ENCODE assay signal across 23 cellular contexts in genomic region chr7:157907091-157907490, GRCh38.
DNase-seq lines count a peak whose midpoint lies in the region; FAIRE-seq and TF ChIP-seq lines count a peak whose summit lies in the region.
"Had no signal": no experiment of that assay in that cellular context is flagged by ENCODE, and none has a peak within 500 bp of the region (broad histone marks: within the 10 kb centered on the region; RNA-seq: fewer than 3 reads in every experiment).

No MANE protein-coding gene starts in this region.

- H2BK12ac ChIP-seq in H1 (ENCODE audit: low read depth, low read length) = no peak overlapping the region

- H3K23ac ChIP-seq in H1 (ENCODE audit: insufficient read length) = no peak overlapping the region

- H3K9me3 ChIP-seq in H1 (ENCODE audit: insufficient read depth in 2 of 2, low read depth in 1 of 2, low read length in 1 of 2) = no peaks in the 10 kb centered on the region
- no peaks in the 10 kb centered on the region for H3K9me3 ChIP-seq in sigmoid colon
- no peaks in the 10 kb centered on the region for H3K9me3 ChIP-seq in small intestine (ENCODE audit: control insufficient read depth, low read depth)

- H3K4ac ChIP-seq in H1 (replicated peaks; ENCODE audit: insufficient read length, low read depth, low read length) = peak overlapping the region; percentile 46

- H3K23me2 ChIP-seq in H1 (ENCODE audit: low read depth, low read length) = no peaks in the 10 kb centered on the region

- H2AFZ ChIP-seq in H1 (ENCODE audit: low read length) = no peak overlapping the region

- no peak overlapping the region; the same call in 1 of the 2 replicates for H2BK15ac ChIP-seq in H1 (ENCODE audit: low read length)

- peaks cover 7 to 19% (median 13%) of the 10 kb centered on the region in 4 experiments; a peak in 6 of 7 replicates for H3K4me1 ChIP-seq in H1 (replicated peaks in 1 of 4; ENCODE audit: control insufficient read depth in 3 of 4, insufficient read depth in 4 of 4, low read length in 3 of 4)
- H3K4me1 ChIP-seq in sigmoid colon = no peaks in the 10 kb centered on the region
- H3K4me1 ChIP-seq in small intestine (ENCODE audit: control insufficient read depth in 2 of 2, insufficient read depth in 1 of 2, low read depth in 1 of 2, low read length in 1 of 2) = no peaks in the 10 kb centered on the region

- H3K79me2 ChIP-seq in H1 (ENCODE audit: control insufficient read depth in 1 of 2, insufficient read depth in 2 of 2, low read length in 2 of 2) = no peaks in the 10 kb centered on the region

- H2BK120ac ChIP-seq in H1 (replicated peaks; ENCODE audit: low read depth, low read length) = no peak overlapping the region

- H3K4me3 ChIP-seq in H1 (ENCODE audit: extremely low read depth in 1 of 4, insufficient read depth in 2 of 4, low read depth in 3 of 4, low read length in 4 of 4) (no peak overlapping the region), sigmoid colon (no peak overlapping the region), small intestine (ENCODE audit: low read depth in 1 of 2, low read length in 2 of 2) (no peak overlapping the region)
- H3K4me3 ChIP-seq: BLaER1, GM12878 had no signal

- no peak overlapping the region; the same call in 1 of the 2 replicates for H4K8ac ChIP-seq in H1 (ENCODE audit: extremely low read depth, insufficient read depth, low read length)

- H3K27ac ChIP-seq in H1 (ENCODE audit: low read depth, low read length) (no peak overlapping the region), sigmoid colon (no peak overlapping the region), small intestine (ENCODE audit: low read depth in 1 of 2, low read length in 1 of 2) (no peak overlapping the region)
- H3K27ac ChIP-seq: 22Rv1, C4-2B had no signal

- TF ChIP-seq EP300 in H1 (IDR thresholded peaks at IDR 0.05; ENCODE audit: borderline replicate concordance in 1 of 2, low read depth in 2 of 2, low read length in 2 of 2) = no peak
- no peak for TF ChIP-seq EP300 in sigmoid colon (IDR thresholded peaks at IDR 0.05)

- no peak overlapping the region for H3K14ac ChIP-seq in H1 (ENCODE audit: insufficient read length)

- no peak for TF ChIP-seq RAD21 in H1 (IDR thresholded peaks at IDR 0.05 in 1 of 2, conservative IDR thresholded peaks at IDR 0.05 in 1 of 2; ENCODE audit: low read depth in 2 of 2, low read length in 2 of 2)

- no peak overlapping the region for H2BK5ac ChIP-seq in H1 (ENCODE audit: low read depth, low read length)

- 89% methylated on average over 16 of the region's 18 CpGs; no CpG with 5 or more reads in 1 of the 2 experiments for WGBS in H1 (ENCODE audit: extremely low coverage in 1 of 2, insufficient coverage in 1 of 2, insufficient read length in 1 of 2, insufficient replicate concordance in 2 of 2, low coverage in 1 of 2, low lambda C conversion rate in 2 of 2, missing lambda C conversion rate in 1 of 2), 2 experiments
- WGBS in sigmoid colon, 2 donors = 94 to 96% methylated on average over 18 of the region's 18 CpGs
- WGBS in small intestine, 3 donors = 93 to 95% (median 93%) methylated on average over 18 of the region's 18 CpGs

- TF ChIP-seq CTCF in H1 (IDR thresholded peaks at IDR 0.05; ENCODE audit: control extremely low read depth in 1 of 3, insufficient read depth in 1 of 3, low read depth in 1 of 3, low read length in 3 of 3) = no peak
- TF ChIP-seq CTCF in sigmoid colon (IDR thresholded peaks at IDR 0.05) = no peak

- intact Hi-C loops in sigmoid colon (cut with DNase I) = no loop called here

- H2AK5ac ChIP-seq in H1 (ENCODE audit: low read depth, low read length) = no peak overlapping the region

- no peak overlapping the region for H3K56ac ChIP-seq in H1 (replicated peaks; ENCODE audit: insufficient read length, low read depth, low read length)

- no peak overlapping the region for H3K9ac ChIP-seq in H1 (replicated peaks in 1 of 4; ENCODE audit: extremely low read depth in 1 of 4, low read depth in 3 of 4, low read length in 3 of 4)
- H3K9ac ChIP-seq: BLaER1 had no signal

- CTCF ChIA-PET in H1 (lab: Charles Lee; ENCODE audit: partially characterized antibody) = interaction anchor here (0.6 to 2.1 kb wide), 3 partner anchors 23 to 501 kb away, joined by 3 to 7 read pairs (median 3); no protein-coding TSS in a partner anchor

- FAIRE-seq in H1 (lab: Jason Lieb, UNC) = no peak
- FAIRE-seq in small intestine (lab: Jason Lieb, UNC) = no peak
- FAIRE-seq: A204.1, D721Med, GM12878, GM18507 had no signal

- H3K18ac ChIP-seq in H1 (ENCODE audit: extremely low read depth, low read length) = no peak overlapping the region; the same call in 1 of the 2 replicates

- peak overlapping the region; percentile 30 for H4K91ac ChIP-seq in H1 (replicated peaks; ENCODE audit: insufficient read length, low read length)

- TF ChIP-seq POLR2A in H1 (IDR thresholded peaks at IDR 0.05; ENCODE audit: control extremely low read depth in 1 of 2, low read depth in 2 of 2, low read length in 2 of 2) (no peak), sigmoid colon (IDR thresholded peaks at IDR 0.05) (no peak)

- peak; percentile 33 for DNase-seq in activated effector memory CD4-positive, alpha-beta T cell treated with anti-CD3 and anti-CD28 coated beads, Interleukin-2, amount 50 U/mL, for 16 hours
- no peak for DNase-seq in activated effector memory CD4-positive, alpha-beta T cell treated with Interleukin-2 at 50 U/mL for 16 hours
- DNase-seq in H1 (ENCODE audit: low read depth in 1 of 2, low spot score in 2 of 2) = no peak
- peak; percentile 33 for DNase-seq in mesenteric fat pad (ENCODE audit: low spot score)
- peak; percentile 24 for DNase-seq in sigmoid colon
- no peak for DNase-seq in cerebellar cortex (ENCODE audit: low spot score)
- no peak for DNase-seq in small intestine
- no peak for DNase-seq in CD1c-positive myeloid dendritic cell (ENCODE audit: extremely low spot score)
- DNase-seq: CD4-positive, alpha-beta T cell; CD8-positive, alpha-beta memory T cell; DMS 273 treated with DMSO at 0.1 percent for 48 hours; DMS79; EL; GDM1; GOT3; H9 had no signal

- H2BK20ac ChIP-seq in H1 (ENCODE audit: low read length) = no peak overlapping the region

- H3K4me2 ChIP-seq in H1 (ENCODE audit: insufficient read depth in 1 of 2, low read depth in 2 of 2, low read length in 2 of 2) = no peak overlapping the region

- POLR2A ChIA-PET in H1 (lab: Charles Lee; ENCODE audit: partially characterized antibody) = no interaction called here

- no peaks in the 10 kb centered on the region for H4K20me1 ChIP-seq in H1 (replicated peaks in 1 of 2; ENCODE audit: control insufficient read depth in 1 of 2, insufficient read depth in 2 of 2, low read length in 2 of 2)
- H4K20me1 ChIP-seq: BLaER1 had no signal

- H3K27me3 ChIP-seq in H1 (replicated peaks in 1 of 4; ENCODE audit: control insufficient read depth in 3 of 4, extremely low read depth in 1 of 4, insufficient read depth in 3 of 4, low read length in 3 of 4) (no peaks in the 10 kb centered on the region), sigmoid colon (no peaks in the 10 kb centered on the region), small intestine (ENCODE audit: control insufficient read depth in 2 of 2, insufficient read depth in 2 of 2, low read length in 2 of 2) (no peaks in the 10 kb centered on the region)
- H3K27me3 ChIP-seq: BLaER1 had no signal

- H3K79me1 ChIP-seq in H1 (ENCODE audit: low read depth, low read length) = no peaks in the 10 kb centered on the region

- H3K36me3 ChIP-seq in H1 (ENCODE audit: control insufficient read depth in 2 of 4, insufficient read depth in 4 of 4, low read length in 3 of 4) (no peaks in the 10 kb centered on the region), sigmoid colon (no peaks in the 10 kb centered on the region), small intestine (ENCODE audit: control insufficient read depth in 2 of 2, insufficient read depth in 2 of 2, low read length in 2 of 2) (no peaks in the 10 kb centered on the region)
- H3K36me3 ChIP-seq: BLaER1 had no signal

- no peak overlapping the region for H4K5ac ChIP-seq in H1 (ENCODE audit: insufficient read length, low read depth, low read length)

TF ChIP-seq in H1, 55 proteins besides CTCF, POLR2A, EP300 and RAD21:
- no peak for TF ChIP-seq JUND (IDR thresholded peaks at IDR 0.05; ENCODE audit: low read length)
- TF ChIP-seq ZNF274 (IDR thresholded peaks at IDR 0.05; ENCODE audit: borderline replicate concordance, extremely low read depth, low read length) = no peak
- TF ChIP-seq NANOG (IDR thresholded peaks at IDR 0.05; ENCODE audit: insufficient read depth, low read depth, low read length, poor library complexity, severe bottlenecking) = no peak
- no peak for TF ChIP-seq RNF2 (IDR thresholded peaks at IDR 0.05; ENCODE audit: borderline replicate concordance, low read depth, low read length, missing control alignments, poor library complexity, severe bottlenecking)
- TF ChIP-seq JUN (IDR thresholded peaks at IDR 0.05; ENCODE audit: low read depth, low read length) = no peak
- TF ChIP-seq CTBP2 (IDR thresholded peaks at IDR 0.05; ENCODE audit: borderline replicate concordance, insufficient read depth, insufficient read length, low read length) = no peak
- TF ChIP-seq CBX5 (IDR thresholded peaks at IDR 0.05; ENCODE audit: low read depth, low read length) = no peak
- no peak for TF ChIP-seq EGR1 (IDR thresholded peaks at IDR 0.05; ENCODE audit: borderline replicate concordance, low read depth, low read length)
- no peak for TF ChIP-seq SIRT6 (IDR thresholded peaks at IDR 0.05; ENCODE audit: low read length)
- TF ChIP-seq SP2 (IDR thresholded peaks at IDR 0.05; ENCODE audit: low read length) = no peak
- TF ChIP-seq POU5F1 (IDR thresholded peaks at IDR 0.05; ENCODE audit: low read depth, low read length) = no peak
- no peak for TF ChIP-seq EZH2 (IDR thresholded peaks at IDR 0.05; ENCODE audit: low read depth, low read length, severe bottlenecking)
- no peak for TF ChIP-seq CHD2 (IDR thresholded peaks at IDR 0.05; ENCODE audit: low read length)
- no peak for TF ChIP-seq TBP (IDR thresholded peaks at IDR 0.05; ENCODE audit: low read depth, low read length)
- no peak for TF ChIP-seq CREB1 (IDR thresholded peaks at IDR 0.05)
- TF ChIP-seq BACH1 (IDR thresholded peaks at IDR 0.05; ENCODE audit: low read length) = no peak

Comparison
In these comparisons a context has a peak if more than half of its experiments do, and no peak if none do; other contexts are left out.
1. DNase-seq: peak in activated effector memory CD4-positive, alpha-beta T cell treated with anti-CD3 and anti-CD28 coated beads, Interleukin-2, amount 50 U/mL, for 16 hours (single experiment), mesenteric fat pad (single experiment) and sigmoid colon (single experiment); none in activated effector memory CD4-positive, alpha-beta T cell treated with Interleukin-2 at 50 U/mL for 16 hours (single experiment), H1 (0 of 2), cerebellar cortex (single experiment), small intestine (single experiment) and CD1c-positive myeloid dendritic cell (single experiment).